12 cellular contexts compared by ENCODE assay signal in genomic region chr5:164002653-164003052, GRCh38.
DNase-seq lines count a peak whose midpoint lies in the region; ATAC-seq and TF ChIP-seq lines count a peak whose summit lies in the region.
"Had no signal": no experiment of that assay in that cellular context is flagged by ENCODE, and none has a peak within 500 bp of the region (broad histone marks: within the 10 kb centered on the region; RNA-seq: fewer than 3 reads in every experiment).

No MANE protein-coding gene starts in this region.

- H3K27me3 ChIP-seq in stomach smooth muscle (ENCODE audit: control insufficient read depth in 1 of 2, insufficient read depth in 2 of 2, low read length in 2 of 2) (no peaks in the 10 kb centered on the region), gastroesophageal sphincter (no peaks in the 10 kb centered on the region), stomach (no peaks in the 10 kb centered on the region)

- H3K9me3 ChIP-seq in stomach smooth muscle (ENCODE audit: control insufficient read depth in 2 of 2, low read length in 2 of 2) (no peaks in the 10 kb centered on the region), gastroesophageal sphincter (no peaks in the 10 kb centered on the region), stomach (no peaks in the 10 kb centered on the region), mucosa of descending colon (no peaks in the 10 kb centered on the region)

- H3K4me3 Mint-ChIP-seq in activated CD4-positive, alpha-beta T cell treated with anti-CD3 and anti-CD28 coated beads for 36 hours, result no peak overlapping the region
- no peak overlapping the region for H3K4me3 Mint-ChIP-seq in activated CD4-positive, alpha-beta T cell treated with anti-CD3 and anti-CD28 coated beads, Interleukin-2, amount 10 ng/mL, durations not matched to agents 24 days and 14 days
- H3K4me3 Mint-ChIP-seq in effector memory CD8-positive, alpha-beta T cell, result no peak overlapping the region
- H3K4me3 Mint-ChIP-seq: activated T-helper 1 cell treated with anti-CD3 and anti-CD28 coated beads, Interleukin-12 subunit alpha, Interleukin-12 subunit beta, Interleukin-2, Interleukin-4 antibody, amounts not matched to agents 30 ng/mL and 10 ng/mL and 1 ng/mL, durations not matched to agents 14 hours and 24 hours and 36 hours; stimulated activated naive B cell treated with anti-CD40 and anti-IgM and Interleukin-4, amounts not matched to agents 10 μg/mL and 1 μg/mL and 100 μg/mL, for 72 hours had no signal

- H3K4me1 ChIP-seq in stomach smooth muscle (ENCODE audit: control insufficient read depth, insufficient read depth, low read length), result no peaks in the 10 kb centered on the region
- peaks cover 0 to 11% (median 0%) of the 10 kb centered on the region in 3 donors for H3K4me1 ChIP-seq in gastroesophageal sphincter
- no peaks in the 10 kb centered on the region for H3K4me1 ChIP-seq in stomach
- H3K4me1 ChIP-seq in mucosa of descending colon (ENCODE audit: low read depth), result no peaks in the 10 kb centered on the region

- H3K36me3 ChIP-seq in stomach smooth muscle (ENCODE audit: control insufficient read depth in 2 of 2, insufficient read depth in 2 of 2, low read length in 2 of 2) (no peaks in the 10 kb centered on the region), gastroesophageal sphincter (no peaks in the 10 kb centered on the region), stomach (no peaks in the 10 kb centered on the region), mucosa of descending colon (ENCODE audit: low read depth) (no peaks in the 10 kb centered on the region)

- intact Hi-C loops in activated CD4-positive, alpha-beta T cell treated with anti-CD3 and anti-CD28 coated beads for 36 hours (cut with DNase I, micrococcal nuclease), result no loop called here
- intact Hi-C loops in activated CD4-positive, alpha-beta T cell treated with anti-CD3 and anti-CD28 coated beads, Interleukin-2, amount 10 ng/mL, durations not matched to agents 24 days and 14 days (cut with micrococcal nuclease), result no loop called here
- intact Hi-C loops in stomach (cut with DNase I; ENCODE audit: low total_unique reads), result no loop called here
- intact Hi-C loops in mucosa of descending colon (cut with DNase I, micrococcal nuclease), result no loop called here

- H3K27me3 Mint-ChIP-seq in activated CD4-positive, alpha-beta T cell treated with anti-CD3 and anti-CD28 coated beads for 36 hours, result no peaks in the 10 kb centered on the region
- H3K27me3 Mint-ChIP-seq in activated CD4-positive, alpha-beta T cell treated with anti-CD3 and anti-CD28 coated beads, Interleukin-2, amount 10 ng/mL, durations not matched to agents 24 days and 14 days, result no peaks in the 10 kb centered on the region
- H3K27me3 Mint-ChIP-seq in effector memory CD8-positive, alpha-beta T cell, result no peaks in the 10 kb centered on the region
- H3K27me3 Mint-ChIP-seq: stimulated activated naive B cell treated with anti-CD40 and anti-IgM and Interleukin-4, amounts not matched to agents 10 μg/mL and 1 μg/mL and 100 μg/mL, for 72 hours had no signal

- POLR2A ChIA-PET in activated CD4-positive, alpha-beta T cell treated with anti-CD3 and anti-CD28 coated beads for 36 hours (lab: Charles Lee), result no interaction called here

- no peak overlapping the region for H3K27ac Mint-ChIP-seq in activated CD4-positive, alpha-beta T cell treated with anti-CD3 and anti-CD28 coated beads for 36 hours
- no peak overlapping the region for H3K27ac Mint-ChIP-seq in activated CD4-positive, alpha-beta T cell treated with anti-CD3 and anti-CD28 coated beads, Interleukin-2, amount 10 ng/mL, durations not matched to agents 24 days and 14 days
- H3K27ac Mint-ChIP-seq in effector memory CD8-positive, alpha-beta T cell, result no peak overlapping the region
- H3K27ac Mint-ChIP-seq: activated T-helper 1 cell treated with anti-CD3 and anti-CD28 coated beads, Interleukin-12 subunit alpha, Interleukin-12 subunit beta, Interleukin-2, Interleukin-4 antibody, amounts not matched to agents 30 ng/mL and 10 ng/mL and 1 ng/mL, durations not matched to agents 14 hours and 24 hours and 36 hours had no signal

- no peaks in the 10 kb centered on the region for H3K9me3 Mint-ChIP-seq in activated CD4-positive, alpha-beta T cell treated with anti-CD3 and anti-CD28 coated beads for 36 hours (ENCODE audit: low read depth)
- H3K9me3 Mint-ChIP-seq in activated CD4-positive, alpha-beta T cell treated with anti-CD3 and anti-CD28 coated beads, Interleukin-2, amount 10 ng/mL, durations not matched to agents 24 days and 14 days, result no peaks in the 10 kb centered on the region
- H3K9me3 Mint-ChIP-seq in effector memory CD8-positive, alpha-beta T cell, result peaks cover 0 to 3% of the 10 kb centered on the region in 2 donors
- H3K9me3 Mint-ChIP-seq: activated T-helper 1 cell treated with anti-CD3 and anti-CD28 coated beads, Interleukin-12 subunit alpha, Interleukin-12 subunit beta, Interleukin-2, Interleukin-4 antibody, amounts not matched to agents 30 ng/mL and 10 ng/mL and 1 ng/mL, durations not matched to agents 14 hours and 24 hours and 36 hours; stimulated activated naive B cell treated with anti-CD40 and anti-IgM and Interleukin-4, amounts not matched to agents 10 μg/mL and 1 μg/mL and 100 μg/mL, for 72 hours had no signal

- peak; percentile 74 for ATAC-seq in activated CD4-positive, alpha-beta T cell treated with anti-CD3 and anti-CD28 coated beads for 36 hours
- ATAC-seq in HG03442 (IDR thresholded peaks at IDR 0.05; ENCODE audit: unreplicated experiment), result peak; percentile 71
- ATAC-seq in effector memory CD8-positive, alpha-beta T cell (replicated peaks), result peak; percentile 19
- no peak for ATAC-seq in gastroesophageal sphincter
- no peak for ATAC-seq in mucosa of descending colon
- ATAC-seq: stimulated activated naive B cell treated with anti-CD40 and anti-IgM and Interleukin-4, amounts not matched to agents 10 μg/mL and 1 μg/mL and 100 μg/mL, for 72 hours had no signal

- TF ChIP-seq CTCF in gastroesophageal sphincter (IDR thresholded peaks at IDR 0.05) (no peak), stomach (IDR thresholded peaks at IDR 0.05) (no peak), mucosa of descending colon (IDR thresholded peaks at IDR 0.05) (no peak)

- TF ChIP-seq EP300 in gastroesophageal sphincter (IDR thresholded peaks at IDR 0.05), result no peak
- TF ChIP-seq EP300 in stomach (IDR thresholded peaks at IDR 0.05), result no peak

- CTCF ChIA-PET in activated CD4-positive, alpha-beta T cell treated with anti-CD3 and anti-CD28 coated beads for 36 hours (lab: Charles Lee), result interaction anchor here (0.7 to 1.1 kb wide), 2 partner anchors 19 to 104 kb away, joined by 3 to 4 read pairs; no protein-coding TSS in a partner anchor

- H3K27ac ChIP-seq in stomach smooth muscle (ENCODE audit: low read length) (peak overlapping the region; percentile 19), gastroesophageal sphincter (no peak overlapping the region), stomach (no peak overlapping the region)

- no peaks in the 10 kb centered on the region for H3K4me1 Mint-ChIP-seq in activated CD4-positive, alpha-beta T cell treated with anti-CD3 and anti-CD28 coated beads for 36 hours
- H3K4me1 Mint-ChIP-seq in activated CD4-positive, alpha-beta T cell treated with anti-CD3 and anti-CD28 coated beads, Interleukin-2, amount 10 ng/mL, durations not matched to agents 24 days and 14 days, result no peaks in the 10 kb centered on the region
- H3K4me1 Mint-ChIP-seq in effector memory CD8-positive, alpha-beta T cell (ENCODE audit: low read depth in 2 of 2), result peaks cover 0 to 2% of the 10 kb centered on the region in 2 donors
- H3K4me1 Mint-ChIP-seq: stimulated activated naive B cell treated with anti-CD40 and anti-IgM and Interleukin-4, amounts not matched to agents 10 μg/mL and 1 μg/mL and 100 μg/mL, for 72 hours had no signal

- 67 to 76% methylated on average over 3 of the region's 3 CpGs for WGBS in gastroesophageal sphincter (ENCODE audit: low coverage in 1 of 2), 2 donors
- 45 to 87% (median 79%) methylated on average over 3 of the region's 3 CpGs for WGBS in stomach, 5 donors

- no peaks in the 10 kb centered on the region for H3K36me3 Mint-ChIP-seq in activated CD4-positive, alpha-beta T cell treated with anti-CD3 and anti-CD28 coated beads for 36 hours (ENCODE audit: low read depth)
- H3K36me3 Mint-ChIP-seq in activated CD4-positive, alpha-beta T cell treated with anti-CD3 and anti-CD28 coated beads, Interleukin-2, amount 10 ng/mL, durations not matched to agents 24 days and 14 days (ENCODE audit: low read depth), result no peaks in the 10 kb centered on the region
- H3K36me3 Mint-ChIP-seq in effector memory CD8-positive, alpha-beta T cell (ENCODE audit: insufficient read depth), result no peaks in the 10 kb centered on the region
- H3K36me3 Mint-ChIP-seq: stimulated activated naive B cell treated with anti-CD40 and anti-IgM and Interleukin-4, amounts not matched to agents 10 μg/mL and 1 μg/mL and 100 μg/mL, for 72 hours had no signal

- no peak overlapping the region for H3K9ac ChIP-seq in stomach smooth muscle (ENCODE audit: low read length in 2 of 2)

- peak overlapping the region in 1 of 2 donors; percentile 29 for H3K4me3 ChIP-seq in stomach smooth muscle (ENCODE audit: low read length in 2 of 2)
- H3K4me3 ChIP-seq in gastroesophageal sphincter, result no peak overlapping the region
- H3K4me3 ChIP-seq in stomach, result no peak overlapping the region
- H3K4me3 ChIP-seq in mucosa of descending colon, result no peak overlapping the region

- TF ChIP-seq POLR2A in gastroesophageal sphincter (IDR thresholded peaks at IDR 0.05), result no peak
- TF ChIP-seq POLR2A in stomach (IDR thresholded peaks at IDR 0.05), result no peak

- peak; percentile 9 for DNase-seq in activated CD4-positive, alpha-beta T cell treated with anti-CD3 and anti-CD28 coated beads for 36 hours
- no peak for DNase-seq in activated CD4-positive, alpha-beta T cell treated with anti-CD3 and anti-CD28 coated beads, Interleukin-2, amount 10 ng/mL, durations not matched to agents 24 days and 14 days
- no peak for DNase-seq in effector memory CD8-positive, alpha-beta T cell
- DNase-seq in stomach, result no peak
- DNase-seq in mucosa of descending colon, result no peak
- DNase-seq: 8988T; NCI-H2081 treated with DMSO at 0.1 percent for 48 hours; stimulated activated naive B cell treated with anti-CD40 and anti-IgM and Interleukin-4, amounts not matched to agents 10 μg/mL and 1 μg/mL and 100 μg/mL, for 72 hours had no signal

Comparison
In these comparisons a context has a peak if more than half of its experiments do, and no peak if none do; other contexts are left out.
1. ATAC-seq: peak in activated CD4-positive, alpha-beta T cell treated with anti-CD3 and anti-CD28 coated beads for 36 hours (single experiment), HG03442 (single experiment) and effector memory CD8-positive, alpha-beta T cell (single experiment); none in gastroesophageal sphincter (single experiment) and mucosa of descending colon (single experiment).